8 cellular contexts compared by ENCODE assay signal in genomic region chr11:47269829-47270305, GRCh38. TPM values are rescaled to one million over a fixed set of nuclear protein-coding genes. Genes with fewer than 3 reads are reported as not detected.
DNase-seq lines count a peak whose midpoint lies in the region; ATAC-seq and TF ChIP-seq lines count a peak whose summit lies in the region.

Gene MADD (plus strand): TSS chr11:47270133.

- H2BK15ac ChIP-seq in IMR-90 (ENCODE audit: low read depth, low read length) = peak within 1 kb of the TSS; percentile 84; the same call in 2 of the 3 replicates

- H3K27ac Mint-ChIP-seq in activated T-helper 1 cell treated with anti-CD3 and anti-CD28 coated beads, Interleukin-12 subunit alpha, Interleukin-12 subunit beta, Interleukin-2, Interleukin-4 antibody, amounts not matched to agents 30 ng/mL and 10 ng/mL and 1 ng/mL, durations not matched to agents 14 hours and 24 hours and 36 hours = peak within 1 kb of the TSS; percentile 92
- H3K27ac Mint-ChIP-seq in natural killer cell treated with Interleukin-12 subunit alpha and Interleukin-12 subunit beta and Interleukin-15 and Interleukin-18, amount 100 ng/mL, for 72 hours = peak within 1 kb of the TSS; percentile 88 to 97

- H3K79me2 ChIP-seq in fibroblast of lung (ENCODE audit: control insufficient read depth, insufficient read depth, low read length) = peaks cover 25% of the 10 kb centered on the region

- no peaks in the 10 kb centered on the region for H3K9me3 Mint-ChIP-seq in activated T-helper 1 cell treated with anti-CD3 and anti-CD28 coated beads, Interleukin-12 subunit alpha, Interleukin-12 subunit beta, Interleukin-2, Interleukin-4 antibody, amounts not matched to agents 30 ng/mL and 10 ng/mL and 1 ng/mL, durations not matched to agents 14 hours and 24 hours and 36 hours
- H3K9me3 Mint-ChIP-seq in natural killer cell treated with Interleukin-12 subunit alpha and Interleukin-12 subunit beta and Interleukin-15 and Interleukin-18, amount 100 ng/mL, for 72 hours = no peaks in the 10 kb centered on the region

- peak; percentile 69 for ATAC-seq in GM21526 (IDR thresholded peaks at IDR 0.05; ENCODE audit: low FRiP score, unreplicated experiment)
- ATAC-seq in IMR-90 (ENCODE audit: low read depth) = peak; percentile 91
- ATAC-seq in Panc1 = peak; percentile 95
- peak; percentile 93 to 94 for ATAC-seq in natural killer cell treated with Interleukin-12 subunit alpha and Interleukin-12 subunit beta and Interleukin-15 and Interleukin-18, amount 100 ng/mL, for 72 hours
- peak; percentile 88 for ATAC-seq in stimulated activated naive CD8-positive, alpha-beta T cell treated with anti-CD3 and anti-CD28 coated beads, Interleukin-15, Interleukin-2, amounts not matched to agents 100 U/mL and 50 U/mL, for 24 hours

- H3K23ac ChIP-seq in IMR-90 (ENCODE audit: low read depth, low read length) = peak within 1 kb of the TSS; percentile 97

- WGBS in IMR-90 (ENCODE audit: extremely low coverage in 2 of 2, insufficient read length in 1 of 2), 2 experiments = 0% methylated on average over 3 of the region's 57 CpGs; no CpG with 5 or more reads in 1 of the 2 experiments

- TF ChIP-seq RAD21 in IMR-90 (IDR thresholded peaks at IDR 0.05; ENCODE audit: low read length) = no peak

- TF ChIP-seq CTCF in IMR-90 (conservative IDR thresholded peaks at IDR 0.05; ENCODE audit: low read depth, low read length) (no peak), Panc1 (IDR thresholded peaks at IDR 0.05) (no peak), fibroblast of lung (conservative IDR thresholded peaks at IDR 0.05 in 1 of 2, IDR thresholded peaks at IDR 0.05 in 1 of 2; ENCODE audit: low read depth in 1 of 2, low read length in 2 of 2) (no peak)

- peak within 1 kb of the TSS; percentile 98 for H3K18ac ChIP-seq in IMR-90 (ENCODE audit: low read depth, low read length)

- no peaks in the 10 kb centered on the region for H3K27me3 Mint-ChIP-seq in activated T-helper 1 cell treated with anti-CD3 and anti-CD28 coated beads, Interleukin-12 subunit alpha, Interleukin-12 subunit beta, Interleukin-2, Interleukin-4 antibody, amounts not matched to agents 30 ng/mL and 10 ng/mL and 1 ng/mL, durations not matched to agents 14 hours and 24 hours and 36 hours (ENCODE audit: insufficient read depth)
- H3K27me3 Mint-ChIP-seq in natural killer cell treated with Interleukin-12 subunit alpha and Interleukin-12 subunit beta and Interleukin-15 and Interleukin-18, amount 100 ng/mL, for 72 hours = no peaks in the 10 kb centered on the region

- H3K36me3 Mint-ChIP-seq in activated T-helper 1 cell treated with anti-CD3 and anti-CD28 coated beads, Interleukin-12 subunit alpha, Interleukin-12 subunit beta, Interleukin-2, Interleukin-4 antibody, amounts not matched to agents 30 ng/mL and 10 ng/mL and 1 ng/mL, durations not matched to agents 14 hours and 24 hours and 36 hours (ENCODE audit: low read depth) = peaks cover 9% of the 10 kb centered on the region
- H3K36me3 Mint-ChIP-seq in natural killer cell treated with Interleukin-12 subunit alpha and Interleukin-12 subunit beta and Interleukin-15 and Interleukin-18, amount 100 ng/mL, for 72 hours = peaks cover 4% of the 10 kb centered on the region

- H2AFZ ChIP-seq in IMR-90 (replicated peaks; ENCODE audit: low read length, poor library complexity) (peak within 1 kb of the TSS; percentile 96), fibroblast of lung (ENCODE audit: low read length) (peak within 1 kb of the TSS; percentile 83)

- CTCF ChIA-PET in IMR-90 (lab: Yijun Ruan, JAX) = interaction anchor here (1.1 kb wide), 1 partner anchor 11 kb away, joined by 4 read pairs; no protein-coding TSS in a partner anchor
- CTCF ChIA-PET in Panc1 (lab: Charles Lee) = no interaction called here

- H4K20me1 ChIP-seq in IMR-90 (ENCODE audit: insufficient read depth, low read length) (peaks cover 40% of the 10 kb centered on the region), fibroblast of lung (ENCODE audit: control insufficient read depth, extremely low read depth, insufficient read depth, low read length) (no peaks in the 10 kb centered on the region)

- H3K9ac ChIP-seq in IMR-90 (ENCODE audit: low read depth, low read length) (peak within 1 kb of the TSS; percentile 95), fibroblast of lung (ENCODE audit: insufficient read depth, low read length) (peak within 1 kb of the TSS; percentile 88)

- H4K91ac ChIP-seq in IMR-90 (ENCODE audit: insufficient read depth, low read depth, low read length) = peak within 1 kb of the TSS; percentile 96

- H3K4me1 ChIP-seq in IMR-90 (ENCODE audit: control insufficient read depth, insufficient read depth, low read length) (peaks cover 18% of the 10 kb centered on the region), Panc1 (ENCODE audit: control insufficient read depth, insufficient read depth, low read length) (peaks cover 32% of the 10 kb centered on the region), fibroblast of lung (ENCODE audit: control insufficient read depth, extremely low read depth, insufficient read depth, low read length) (peaks cover 15% of the 10 kb centered on the region)

- H2BK120ac ChIP-seq in IMR-90 (ENCODE audit: low read depth, low read length) = peak within 1 kb of the TSS; percentile 90

- no peaks in the 10 kb centered on the region for H3K9me3 ChIP-seq in IMR-90 (ENCODE audit: control insufficient read depth, insufficient read depth, low read length)
- no peaks in the 10 kb centered on the region for H3K9me3 ChIP-seq in Panc1 (ENCODE audit: control insufficient read depth, insufficient read depth, low read depth, low read length)
- H3K9me3 ChIP-seq in fibroblast of lung (ENCODE audit: control insufficient read depth, insufficient read depth, low read depth, low read length) = no peaks in the 10 kb centered on the region

- H3K27me3 ChIP-seq in IMR-90 (ENCODE audit: control insufficient read depth, insufficient read depth, low read length) = no peaks in the 10 kb centered on the region
- H3K27me3 ChIP-seq in Panc1 (ENCODE audit: control insufficient read depth, insufficient read depth, low read length) = no peaks in the 10 kb centered on the region
- no peaks in the 10 kb centered on the region for H3K27me3 ChIP-seq in fibroblast of lung (ENCODE audit: control insufficient read depth, insufficient read depth, low read length)

- BruUV-seq in IMR-90 (replicated peaks; lab: Mats Ljungman, UMichigan) = no TSS peak
- no TSS peak for BruUV-seq in Panc1 (replicated peaks; lab: Mats Ljungman, UMichigan)

- TF ChIP-seq POLR2A in IMR-90 (IDR thresholded peaks at IDR 0.05; ENCODE audit: low read depth, low read length) = peak; percentile 68

- H4K8ac ChIP-seq in IMR-90 (ENCODE audit: low read depth in 2 of 2, low read length in 2 of 2) = peak within 1 kb of the TSS; percentile 96

- H3K4ac ChIP-seq in IMR-90 (ENCODE audit: low read depth, low read length) = peak within 1 kb of the TSS; percentile 99

- H3K36me3 ChIP-seq in IMR-90 (ENCODE audit: control insufficient read depth, insufficient read depth, low read length) (peaks cover 4% of the 10 kb centered on the region; the same call in 1 of the 2 replicates), Panc1 (ENCODE audit: control insufficient read depth, insufficient read depth, low read length) (no peaks in the 10 kb centered on the region), fibroblast of lung (ENCODE audit: control insufficient read depth, insufficient read depth, low read length) (peaks cover 1% of the 10 kb centered on the region)

- H3K4me3 Mint-ChIP-seq in activated T-helper 1 cell treated with anti-CD3 and anti-CD28 coated beads, Interleukin-12 subunit alpha, Interleukin-12 subunit beta, Interleukin-2, Interleukin-4 antibody, amounts not matched to agents 30 ng/mL and 10 ng/mL and 1 ng/mL, durations not matched to agents 14 hours and 24 hours and 36 hours = peak within 1 kb of the TSS; percentile 87
- H3K4me3 Mint-ChIP-seq in natural killer cell treated with Interleukin-12 subunit alpha and Interleukin-12 subunit beta and Interleukin-15 and Interleukin-18, amount 100 ng/mL, for 72 hours = peak within 1 kb of the TSS; percentile 93

- POLR2A ChIA-PET in IMR-90 (lab: Charles Lee; ENCODE audit: unreplicated experiment) (no interaction called here), Panc1 (lab: Charles Lee) (no interaction called here)

- H3K56ac ChIP-seq in IMR-90 (ENCODE audit: extremely low read depth, insufficient read depth, low read length) = peak within 1 kb of the TSS; percentile 82

- peak within 1 kb of the TSS; percentile 76 for H2BK20ac ChIP-seq in IMR-90 (ENCODE audit: low read depth, low read length)

- dilution Hi-C loops in IMR-90 (cut with HindIII; ENCODE audit: low sequenced_read_pairs, unreplicated experiment) = no loop called here

- intact Hi-C loops in IMR-90 (cut with micrococcal nuclease) = loop anchor here (2.0 to 5.0 kb wide), 2 partner anchors 37 to 85 kb away; no protein-coding TSS in a partner anchor
- intact Hi-C loops in Panc1 (cut with micrococcal nuclease; ENCODE audit: unreplicated experiment) = no loop called here
- intact Hi-C loops in activated T-helper 1 cell treated with anti-CD3 and anti-CD28 coated beads, Interleukin-12 subunit alpha, Interleukin-12 subunit beta, Interleukin-2, Interleukin-4 antibody, amounts not matched to agents 30 ng/mL and 10 ng/mL and 1 ng/mL, durations not matched to agents 14 hours and 24 hours and 36 hours (cut with micrococcal nuclease) = loop anchor here (1.0 to 5.0 kb wide), 14 partner anchors 22 to 1423 kb away; partner anchors contain the start of genes ACP2, ARHGAP1, CKAP5 and CRY2

- peak within 1 kb of the TSS; percentile 60 for H2AK5ac ChIP-seq in IMR-90 (ENCODE audit: low read depth, low read length)

- peak within 1 kb of the TSS; percentile 97 for H3K4me2 ChIP-seq in IMR-90 (ENCODE audit: low read depth, low read length)
- peak within 1 kb of the TSS; percentile 83 for H3K4me2 ChIP-seq in fibroblast of lung (ENCODE audit: extremely low read depth, insufficient read depth, low read length)

- peak within 1 kb of the TSS; percentile 99 for H3K27ac ChIP-seq in IMR-90 (ENCODE audit: insufficient read depth, low read length)
- peak within 1 kb of the TSS; percentile 93 for H3K27ac ChIP-seq in Panc1 (ENCODE audit: low read length)
- H3K27ac ChIP-seq in fibroblast of lung (ENCODE audit: insufficient read depth, low read length) = peak within 1 kb of the TSS; percentile 85

- H2AK9ac ChIP-seq in IMR-90 (replicated peaks; ENCODE audit: low read depth, low read length, poor library complexity) = peak within 1 kb of the TSS; percentile 94

- H3K9me1 ChIP-seq in IMR-90 (ENCODE audit: insufficient read depth, low read length) = peaks cover 26% of the 10 kb centered on the region

- H3K4me3 ChIP-seq in IMR-90 (ENCODE audit: insufficient read depth, low read depth, low read length) = peak within 1 kb of the TSS; percentile 89
- peak within 1 kb of the TSS; percentile 70 to 75 for H3K4me3 ChIP-seq in Panc1 (ENCODE audit: low read depth in 2 of 2, low read length in 2 of 2)
- H3K4me3 ChIP-seq in fibroblast of lung (replicated peaks in 1 of 4; ENCODE audit: control extremely low read depth in 1 of 4, insufficient read depth in 1 of 4, low read depth in 3 of 4, low read length in 4 of 4) = peak within 1 kb of the TSS; percentile 43 to 76 (median 66)

- in situ Hi-C loops in IMR-90 (cut with MboI; ENCODE audit: low sequenced_read_pairs) (no loop called here), Panc1 (cut with HindIII; ENCODE audit: low pct_unique_long_range_greater_than_20kb, low sequenced_read_pairs) (no loop called here)

- H4K5ac ChIP-seq in IMR-90 (ENCODE audit: low read depth, low read length) = peak within 1 kb of the TSS; percentile 97

- H3K4me1 Mint-ChIP-seq in activated T-helper 1 cell treated with anti-CD3 and anti-CD28 coated beads, Interleukin-12 subunit alpha, Interleukin-12 subunit beta, Interleukin-2, Interleukin-4 antibody, amounts not matched to agents 30 ng/mL and 10 ng/mL and 1 ng/mL, durations not matched to agents 14 hours and 24 hours and 36 hours (ENCODE audit: low read depth) = peaks cover 49% of the 10 kb centered on the region
- H3K4me1 Mint-ChIP-seq in natural killer cell treated with Interleukin-12 subunit alpha and Interleukin-12 subunit beta and Interleukin-15 and Interleukin-18, amount 100 ng/mL, for 72 hours (ENCODE audit: low read depth in 2 of 2) = peaks cover 45 to 58% of the 10 kb centered on the region in 2 donors

- H3K79me1 ChIP-seq in IMR-90 (ENCODE audit: low read depth in 1 of 2, low read length in 2 of 2) = peaks cover 19 to 53% of the 10 kb centered on the region in 2 experiments

- peak within 1 kb of the TSS; percentile 99 for H3K14ac ChIP-seq in IMR-90 (replicated peaks; ENCODE audit: low read depth, low read length)

- H2BK5ac ChIP-seq in IMR-90 (ENCODE audit: low read depth, low read length, poor library complexity, severe bottlenecking) = peak within 1 kb of the TSS; percentile 94

- DNase-seq in DMS114 treated with DMSO at 0.1 percent for 48 hours (lab: John Stamatoyannopoulos, UW; ENCODE audit: unreplicated experiment) (peak; percentile 26), IMR-90 (peak; percentile 78), Panc1 (ENCODE audit: low read depth, low spot score) (no peak), fibroblast of lung (ENCODE audit: low read depth in 2 of 2) (peak; percentile 73 to 80)
- peak; percentile 84 for DNase-seq in activated T-helper 1 cell treated with anti-CD3 and anti-CD28 coated beads, Interleukin-12 subunit alpha, Interleukin-12 subunit beta, Interleukin-2, Interleukin-4 antibody, amounts not matched to agents 30 ng/mL and 10 ng/mL and 1 ng/mL, durations not matched to agents 14 hours and 24 hours and 36 hours (ENCODE audit: low spot score)
- peak; percentile 94 for DNase-seq in natural killer cell treated with Interleukin-12 subunit alpha and Interleukin-12 subunit beta and Interleukin-15 and Interleukin-18, amount 100 ng/mL, for 72 hours (ENCODE audit: low spot score)
- DNase-seq in stimulated activated naive CD8-positive, alpha-beta T cell treated with anti-CD3 and anti-CD28 coated beads, Interleukin-15, Interleukin-2, amounts not matched to agents 100 U/mL and 50 U/mL, for 24 hours = peak; percentile 93

RNA-seq across cellular contexts. Expression of gene MADD, which starts in this region (rescaled TPM):
- total RNA-seq in IMR-90 (2012; rRNA removed) (11.1 and 13.3 TPM in 2 replicates), Panc1 (2021; ENCODE audit: unreplicated experiment) (51.1 TPM), fibroblast of lung (11.8 and 15.4 TPM in 2 replicates)
- polyA plus RNA-seq in IMR-90 (2012; rRNA removed) (16.4 and 17.3 TPM in 2 replicates), fibroblast of lung (7.0 and 9.1 TPM in 2 replicates)
- 11.8 and 13.6 TPM in 2 replicates for polyA plus RNA-seq in IMR-90 (2012; cell fraction: cytosol; rRNA removed)
- polyA plus RNA-seq in IMR-90 (2012; cell fraction: nucleus; rRNA removed; ENCODE audit: low replicate concordance) = 45.5 and 53.1 TPM in 2 replicates
- 42.9 TPM for polyA plus RNA-seq in Panc1 (2012; ENCODE audit: insufficient read length)
- 75.9 and 85.2 TPM in 2 replicates for total RNA-seq in activated T-helper 1 cell treated with anti-CD3 and anti-CD28 coated beads, Interleukin-12 subunit alpha, Interleukin-12 subunit beta, Interleukin-2, Interleukin-4 antibody, amounts not matched to agents 30 ng/mL and 10 ng/mL and 1 ng/mL, durations not matched to agents 14 hours and 24 hours and 36 hours
- polyA plus RNA-seq in fibroblast of lung (2012) = 13.4 and 14.1 TPM in 2 replicates
- polyA minus RNA-seq in fibroblast of lung (ENCODE audit: low replicate concordance) = 144 and 301 TPM in 2 replicates
- total RNA-seq in natural killer cell treated with Interleukin-12 subunit alpha and Interleukin-12 subunit beta and Interleukin-15 and Interleukin-18, amount 100 ng/mL, for 72 hours = 100 to 1,000 TPM in 1 of 2 donors, 10 to 100 TPM in 1; 94.1 to 120 TPM
